In genomic region chr15:96300808-96301207, GRCh38 we compare ENCODE assay signal across 17 cellular contexts. TPM values are rescaled to one million over a fixed set of nuclear protein-coding genes. Genes with fewer than 3 reads are reported as not detected.
"Had no signal": no experiment of that assay in that cellular context is flagged by ENCODE, and none has a peak within 500 bp of the region (broad histone marks: within the 10 kb centered on the region; RNA-seq: fewer than 3 reads in every experiment).

No MANE protein-coding gene starts in this region.

- H3K27me3 ChIP-seq: neutrophil, upper lobe of right lung had no signal

- H3K9me3 ChIP-seq: neutrophil, upper lobe of right lung had no signal

- H3K4me3 ChIP-seq: skin epidermis, upper lobe of right lung had no signal

- H3K36me3 Mint-ChIP-seq: activated CD8-positive, alpha-beta memory T cell treated with anti-CD3 and anti-CD28 coated beads, Interleukin-2, amount 10 ng/mL, durations not matched to agents 7 days and 5 days; activated naive CD8-positive, alpha-beta T cell; memory B cell had no signal

- H3K27me3 Mint-ChIP-seq: activated CD4-positive, alpha-beta memory T cell treated with anti-CD3 and anti-CD28 coated beads for 36 hours; activated CD8-positive, alpha-beta memory T cell treated with anti-CD3 and anti-CD28 coated beads, Interleukin-2, amount 10 ng/mL, durations not matched to agents 7 days and 5 days; memory B cell had no signal

- H3K27ac ChIP-seq: neutrophil, skin epidermis, upper lobe of right lung had no signal

- H3K4me3 Mint-ChIP-seq: activated CD4-positive, alpha-beta memory T cell treated with anti-CD3 and anti-CD28 coated beads for 36 hours; activated CD8-positive, alpha-beta memory T cell treated with anti-CD3 and anti-CD28 coated beads, Interleukin-2, amount 10 ng/mL, durations not matched to agents 7 days and 5 days; activated naive CD8-positive, alpha-beta T cell; memory B cell; naive thymus-derived CD8-positive, alpha-beta T cell; stimulated activated naive CD8-positive, alpha-beta T cell treated with anti-CD3 and anti-CD28 coated beads, Interleukin-15, amount 100 ng/mL, for 72 hours had no signal

- H3K27ac Mint-ChIP-seq: activated CD4-positive, alpha-beta memory T cell treated with anti-CD3 and anti-CD28 coated beads for 36 hours; activated CD8-positive, alpha-beta memory T cell treated with anti-CD3 and anti-CD28 coated beads, Interleukin-2, amount 10 ng/mL, durations not matched to agents 7 days and 5 days; activated naive CD8-positive, alpha-beta T cell; memory B cell; naive thymus-derived CD8-positive, alpha-beta T cell; stimulated activated naive CD8-positive, alpha-beta T cell treated with anti-CD3 and anti-CD28 coated beads, Interleukin-15, amount 100 ng/mL, for 72 hours had no signal

- H3K4me1 Mint-ChIP-seq: activated CD8-positive, alpha-beta memory T cell treated with anti-CD3 and anti-CD28 coated beads, Interleukin-2, amount 10 ng/mL, durations not matched to agents 7 days and 5 days; memory B cell; naive thymus-derived CD8-positive, alpha-beta T cell; stimulated activated naive CD8-positive, alpha-beta T cell treated with anti-CD3 and anti-CD28 coated beads, Interleukin-15, amount 100 ng/mL, for 72 hours had no signal

- H3K36me3 ChIP-seq: neutrophil, upper lobe of right lung had no signal

- H3K4me1 ChIP-seq: upper lobe of right lung had no signal

- DNase-seq: activated CD4-positive, alpha-beta memory T cell treated with anti-CD3 and anti-CD28 coated beads for 36 hours; activated CD8-positive, alpha-beta memory T cell treated with anti-CD3 and anti-CD28 coated beads, Interleukin-2, amount 10 ng/mL, durations not matched to agents 7 days and 5 days; cerebellar nuclear complex; effector CD4-positive, alpha-beta T cell; hippocampal formation; naive thymus-derived CD8-positive, alpha-beta T cell; stimulated activated CD4-positive, alpha-beta T cell treated with anti-CD3 and anti-CD28 coated beads, Interleukin-15, amount 100 ng/mL, for 24 hours; stimulated activated CD4-positive, alpha-beta T cell treated with anti-CD3 and anti-CD28 coated beads, Interleukin-2, amount 100 ng/mL, for 48 hours; stimulated activated naive CD8-positive, alpha-beta T cell treated with anti-CD3 and anti-CD28 coated beads, Interleukin-15, amount 100 ng/mL, for 72 hours; SW 1271; T-helper 2 cell; upper lobe of right lung had no signal

RNA-seq across cellular contexts. Expression of gene NR2F2, which starts 29.7 kb away (rescaled TPM):
- total RNA-seq: activated CD4-positive, alpha-beta memory T cell treated with anti-CD3 and anti-CD28 coated beads for 36 hours; activated CD8-positive, alpha-beta memory T cell treated with anti-CD3 and anti-CD28 coated beads, Interleukin-2, amount 10 ng/mL, durations not matched to agents 7 days and 5 days; mononuclear cell; naive thymus-derived CD8-positive, alpha-beta T cell had no signal
- polyA plus RNA-seq: naive thymus-derived CD8-positive, alpha-beta T cell had no signal
